ENCODE assay signal across 20 cellular contexts in the genomic region with DNA sequence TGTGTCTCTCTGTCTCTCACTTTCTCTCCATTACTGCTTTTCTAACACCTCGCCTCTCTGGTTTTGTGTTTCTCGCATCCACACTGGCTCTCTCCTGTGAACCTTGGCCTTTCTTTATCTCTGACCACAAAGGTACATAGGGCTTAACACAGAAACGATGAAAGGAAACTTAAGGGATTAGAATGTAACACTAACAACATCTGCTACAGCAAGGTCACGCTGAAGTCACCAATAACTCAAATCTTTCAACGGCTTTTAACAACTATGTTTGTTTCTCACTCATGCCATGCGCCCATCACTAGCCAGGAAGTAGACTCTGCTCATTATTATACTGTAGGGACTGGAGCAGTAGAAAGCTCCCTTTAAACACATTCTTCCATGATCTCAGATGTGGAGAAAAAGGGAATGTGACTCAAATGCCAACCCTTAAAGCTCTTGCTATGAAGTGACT. TPM values are rescaled to one million over a fixed set of nuclear protein-coding genes. Genes with fewer than 3 reads are reported as not detected.
DNase-seq lines count a peak whose midpoint lies in the region; ATAC-seq and TF ChIP-seq lines count a peak whose summit lies in the region.
"Had no signal": no experiment of that assay in that cellular context is flagged by ENCODE, and none has a peak within 500 bp of the region (broad histone marks: within the 10 kb centered on the region; RNA-seq: fewer than 3 reads in every experiment).

No MANE protein-coding gene starts in this region.

- peak; percentile 35; the same call in 1 of the 3 replicates for ATAC-seq in DND-41 (ENCODE audit: insufficient read depth, low read depth)

- no peak overlapping the region for H2BK15ac ChIP-seq in neuronal stem cell (ENCODE audit: low read length)

- H4K8ac ChIP-seq in neuronal stem cell (ENCODE audit: low read depth, low read length), result no peak overlapping the region

- DNase-seq in DND-41 (no peak), HuH-7 (ENCODE audit: low spot score) (peak; percentile 50), choroid plexus epithelial cell (ENCODE audit: low read depth) (peak; percentile 5), neuronal stem cell (ENCODE audit: low spot score) (no peak), NAMALWA (ENCODE audit: low spot score) (no peak), uterus (no peak), NCI-H526 (lab: John Stamatoyannopoulos, UW) (no peak)
- DNase-seq in activated CD8-positive, alpha-beta memory T cell treated with anti-CD3 and anti-CD28 coated beads for 24 hours, result no peak
- DNase-seq: activated CD4-positive, alpha-beta T cell treated with anti-CD3 and anti-CD28 coated beads, Interleukin-2, amount 50 U/mL, for 4 hours; GOT3; kidney; NCI-H146; NCI-H446; T1000 had no signal

- H3K4me2 ChIP-seq in DND-41 (ENCODE audit: insufficient read depth, low read length) (no peak overlapping the region), neuronal stem cell (ENCODE audit: insufficient read depth, low read length, poor library complexity, severe bottlenecking) (no peak overlapping the region)

- H3K27ac ChIP-seq in DND-41 (ENCODE audit: low read length), result no peak overlapping the region
- peak overlapping the region; percentile 74 for H3K27ac ChIP-seq in neuronal stem cell (replicated peaks; ENCODE audit: low read length)
- no peak overlapping the region for H3K27ac ChIP-seq in uterus

- no peaks in the 10 kb centered on the region for H3K79me2 ChIP-seq in DND-41 (ENCODE audit: insufficient read depth, low read length)

- no peak overlapping the region for H2BK120ac ChIP-seq in neuronal stem cell (ENCODE audit: low read depth, low read length)

- H3K18ac ChIP-seq in neuronal stem cell (ENCODE audit: low read length), result no peak overlapping the region

- H3K14ac ChIP-seq in neuronal stem cell (ENCODE audit: low read length), result no peak overlapping the region

- H3K4me1 ChIP-seq in DND-41 (ENCODE audit: insufficient read depth, low read length) (no peaks in the 10 kb centered on the region), neuronal stem cell (ENCODE audit: control insufficient read depth in 2 of 2, insufficient read depth in 1 of 2, low read depth in 1 of 2, low read length in 2 of 2) (peaks cover 0 to 13% of the 10 kb centered on the region in 2 donors), uterus (no peaks in the 10 kb centered on the region)

- H2AFZ ChIP-seq in DND-41 (ENCODE audit: low read depth, low read length) (no peak overlapping the region), neuronal stem cell (ENCODE audit: low read length) (no peak overlapping the region)

- H3K36me3 ChIP-seq in DND-41 (ENCODE audit: insufficient read depth, low read length) (no peaks in the 10 kb centered on the region), neuronal stem cell (replicated peaks in 1 of 2; ENCODE audit: control insufficient read depth in 2 of 2, insufficient read depth in 2 of 2, low read length in 2 of 2) (no peaks in the 10 kb centered on the region), uterus (no peaks in the 10 kb centered on the region)

- intact Hi-C loops in uterus (cut with DNase I; ENCODE audit: low total_unique reads), result no loop called here

- H4K91ac ChIP-seq in neuronal stem cell (ENCODE audit: low read depth, low read length, poor library complexity), result no peak overlapping the region

- no peak overlapping the region for H2AK5ac ChIP-seq in neuronal stem cell (ENCODE audit: low read depth, low read length)

- no CpG with 5 or more reads among the region's 6 CpGs for WGBS in neuronal stem cell (ENCODE audit: extremely low coverage in 2 of 2, insufficient read length in 2 of 2, insufficient replicate concordance in 1 of 2), 2 donors

- H3K4me3 ChIP-seq in DND-41 (ENCODE audit: low read depth in 1 of 2, low read length in 2 of 2) (no peak overlapping the region), choroid plexus epithelial cell (ENCODE audit: low read depth, low read length) (no peak overlapping the region), neuronal stem cell (ENCODE audit: low read length in 2 of 2) (no peak overlapping the region), uterus (no peak overlapping the region)

- H3K9ac ChIP-seq in DND-41 (ENCODE audit: low read depth, low read length), result no peak overlapping the region
- H3K9ac ChIP-seq in neuronal stem cell (ENCODE audit: low read depth, low read length, poor library complexity), result no peak overlapping the region

- TF ChIP-seq POLR2A in uterus (IDR thresholded peaks at IDR 0.05), result no peak

- no peak overlapping the region for H2BK5ac ChIP-seq in neuronal stem cell (ENCODE audit: low read length)

- no peaks in the 10 kb centered on the region for H4K20me1 ChIP-seq in DND-41 (ENCODE audit: insufficient read depth, low read length)

- H3K23ac ChIP-seq in neuronal stem cell (ENCODE audit: low read depth, low read length, poor library complexity), result no peak overlapping the region

- H3K79me1 ChIP-seq in neuronal stem cell (ENCODE audit: low read depth, low read length), result no peaks in the 10 kb centered on the region

- H3K9me3 ChIP-seq in DND-41 (ENCODE audit: insufficient read depth, low read length, severe bottlenecking) (no peaks in the 10 kb centered on the region), neuronal stem cell (replicated peaks in 1 of 2; ENCODE audit: control insufficient read depth in 2 of 2, insufficient read depth in 1 of 2, low read depth in 1 of 2, low read length in 2 of 2) (no peaks in the 10 kb centered on the region), uterus (no peaks in the 10 kb centered on the region)

- no peak overlapping the region for H3K4ac ChIP-seq in neuronal stem cell (ENCODE audit: low read length)

- H3K27me3 ChIP-seq in DND-41 (ENCODE audit: insufficient read depth, low read length, poor library complexity) (no peaks in the 10 kb centered on the region), neuronal stem cell (ENCODE audit: control insufficient read depth in 3 of 3, insufficient read depth in 3 of 3, low read depth in 1 of 3, low read length in 3 of 3) (no peaks in the 10 kb centered on the region), uterus (no peaks in the 10 kb centered on the region)

- H2BK12ac ChIP-seq in neuronal stem cell (ENCODE audit: low read length), result no peak overlapping the region

- TF ChIP-seq CTCF in DND-41 (IDR thresholded peaks at IDR 0.05; ENCODE audit: borderline replicate concordance, extremely low read depth, low read length, poor library complexity, severe bottlenecking) (no peak), choroid plexus epithelial cell (conservative IDR thresholded peaks at IDR 0.05; ENCODE audit: low read depth, low read length) (no peak), uterus (IDR thresholded peaks at IDR 0.05) (no peak)

RNA-seq across cellular contexts. Expression of a gene that starts 9.3 kb away (rescaled TPM):
- not detected for polyA plus RNA-seq in neuronal stem cell (2013, experiment 1 of 2)
- not detected for polyA plus RNA-seq in neuronal stem cell (2013, experiment 2 of 2)
- not detected for total RNA-seq in uterus
- total RNA-seq: activated T-helper 1 cell treated with anti-CD3 and anti-CD28 coated beads, Interleukin-12 subunit alpha, Interleukin-12 subunit beta, Interleukin-2, Interleukin-4 antibody, amounts not matched to agents 30 ng/mL and 10 ng/mL and 1 ng/mL, durations not matched to agents 14 hours and 24 hours and 36 hours; cerebellum; epithelial cell of proximal tubule; kidney; OCI-LY7; temporal lobe had no signal
- polyA plus RNA-seq: adipose tissue had no signal

RNA-seq across cellular contexts. Expression of a gene that starts 15.9 kb away (rescaled TPM):
- polyA plus RNA-seq in neuronal stem cell (2013, experiment 1 of 2), result not detected
- not detected for polyA plus RNA-seq in neuronal stem cell (2013, experiment 2 of 2)
- 1 to 10 TPM in 2 of 4 donors, not detected in 2; 1.0 to 2.4 TPM for total RNA-seq in uterus
- total RNA-seq: activated T-helper 1 cell treated with anti-CD3 and anti-CD28 coated beads, Interleukin-12 subunit alpha, Interleukin-12 subunit beta, Interleukin-2, Interleukin-4 antibody, amounts not matched to agents 30 ng/mL and 10 ng/mL and 1 ng/mL, durations not matched to agents 14 hours and 24 hours and 36 hours; kidney had no signal
- polyA plus RNA-seq: adipose tissue had no signal

Comparison
In these comparisons a context has a peak if more than half of its experiments do, and no peak if none do; other contexts are left out.
1. DNase-seq: peak in HuH-7 (single experiment) and choroid plexus epithelial cell (single experiment); none in DND-41 (single experiment), neuronal stem cell (single experiment), NAMALWA (single experiment), uterus (0 of 2), activated CD8-positive, alpha-beta memory T cell treated with anti-CD3 and anti-CD28 coated beads for 24 hours (single experiment) and NCI-H526 (0 of 2).